In the genomic region with DNA sequence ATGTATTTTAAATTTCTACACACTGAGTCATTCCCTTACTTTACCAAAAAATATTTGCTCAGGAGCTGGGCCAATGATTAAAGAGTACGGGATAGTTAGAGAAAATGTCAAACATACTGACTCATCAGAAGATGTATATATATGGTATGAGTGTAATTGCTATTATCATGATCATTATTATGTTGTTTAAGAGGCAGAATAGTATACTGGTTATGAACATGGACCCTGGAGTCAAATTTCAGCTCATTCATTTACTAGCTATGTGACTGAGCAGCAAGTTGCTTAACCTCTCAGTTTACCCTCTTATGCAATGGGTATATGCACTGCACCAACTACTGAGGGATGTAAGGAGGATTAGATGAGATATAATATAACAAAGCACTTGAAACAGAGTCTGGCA, we compare ENCODE assay signal across 2 cellular contexts.
A peak's percentile ranks its signal among the peaks of the same experiment; 100 is the strongest.
TF ChIP-seq lines count a peak whose summit lies in the region.

No MANE protein-coding gene starts in this region.

TF ChIP-seq in SK-N-SH, 30 proteins besides CTCF, POLR2A, EP300 and RAD21 (continued from another document):
- peak; percentile 60; the same call in 1 of the 2 replicates for TF ChIP-seq RXRA (IDR thresholded peaks at IDR 0.05; ENCODE audit: borderline replicate concordance, low read depth)
- TF ChIP-seq, protein P1, sequence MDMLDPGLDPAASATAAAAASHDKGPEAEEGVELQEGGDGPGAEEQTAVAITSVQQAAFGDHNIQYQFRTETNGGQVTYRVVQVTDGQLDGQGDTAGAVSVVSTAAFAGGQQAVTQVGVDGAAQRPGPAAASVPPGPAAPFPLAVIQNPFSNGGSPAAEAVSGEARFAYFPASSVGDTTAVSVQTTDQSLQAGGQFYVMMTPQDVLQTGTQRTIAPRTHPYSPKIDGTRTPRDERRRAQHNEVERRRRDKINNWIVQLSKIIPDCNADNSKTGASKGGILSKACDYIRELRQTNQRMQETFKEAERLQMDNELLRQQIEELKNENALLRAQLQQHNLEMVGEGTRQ (IDR thresholded peaks at IDR 0.05; ENCODE audit: borderline replicate concordance, low read depth, low read length) = no peak
- peak; percentile 74 for TF ChIP-seq NFIC (IDR thresholded peaks at IDR 0.05; ENCODE audit: borderline replicate concordance)
- no peak; the same call in 1 of the 2 replicates for TF ChIP-seq FOXM1 (IDR thresholded peaks at IDR 0.05; ENCODE audit: low read depth)
- no peak for TF ChIP-seq SMC3 (IDR thresholded peaks at IDR 0.05; ENCODE audit: low read depth, low read length)
- no peak; the same call in 1 of the 2 replicates for TF ChIP-seq MEF2A (IDR thresholded peaks at IDR 0.05; ENCODE audit: borderline replicate concordance, low read depth)
- TF ChIP-seq POLR2AphosphoS5 (IDR thresholded peaks at IDR 0.05; ENCODE audit: low read depth, low read length) = peak; percentile 27; the same call in 1 of the 2 replicates
- no peak for TF ChIP-seq FOXJ3 (CRISPR knock-in tag; IDR thresholded peaks at IDR 0.05)
- no peak for TF ChIP-seq MXI1 (IDR thresholded peaks at IDR 0.05; ENCODE audit: low read depth, low read length)
- TF ChIP-seq YY1 (IDR thresholded peaks at IDR 0.05; ENCODE audit: low read depth) = peak; percentile 47; the same call in 1 of the 2 replicates
- peak; percentile 93 for TF ChIP-seq JUND (IDR thresholded peaks at IDR 0.05)
- TF ChIP-seq, protein P2, sequence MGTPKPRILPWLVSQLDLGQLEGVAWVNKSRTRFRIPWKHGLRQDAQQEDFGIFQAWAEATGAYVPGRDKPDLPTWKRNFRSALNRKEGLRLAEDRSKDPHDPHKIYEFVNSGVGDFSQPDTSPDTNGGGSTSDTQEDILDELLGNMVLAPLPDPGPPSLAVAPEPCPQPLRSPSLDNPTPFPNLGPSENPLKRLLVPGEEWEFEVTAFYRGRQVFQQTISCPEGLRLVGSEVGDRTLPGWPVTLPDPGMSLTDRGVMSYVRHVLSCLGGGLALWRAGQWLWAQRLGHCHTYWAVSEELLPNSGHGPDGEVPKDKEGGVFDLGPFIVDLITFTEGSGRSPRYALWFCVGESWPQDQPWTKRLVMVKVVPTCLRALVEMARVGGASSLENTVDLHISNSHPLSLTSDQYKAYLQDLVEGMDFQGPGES (IDR thresholded peaks at IDR 0.05; ENCODE audit: low read depth, low read length) = no peak
- TF ChIP-seq GATA2 (CRISPR knock-in tag; IDR thresholded peaks at IDR 0.05) = no peak
- TF ChIP-seq, protein P3, sequence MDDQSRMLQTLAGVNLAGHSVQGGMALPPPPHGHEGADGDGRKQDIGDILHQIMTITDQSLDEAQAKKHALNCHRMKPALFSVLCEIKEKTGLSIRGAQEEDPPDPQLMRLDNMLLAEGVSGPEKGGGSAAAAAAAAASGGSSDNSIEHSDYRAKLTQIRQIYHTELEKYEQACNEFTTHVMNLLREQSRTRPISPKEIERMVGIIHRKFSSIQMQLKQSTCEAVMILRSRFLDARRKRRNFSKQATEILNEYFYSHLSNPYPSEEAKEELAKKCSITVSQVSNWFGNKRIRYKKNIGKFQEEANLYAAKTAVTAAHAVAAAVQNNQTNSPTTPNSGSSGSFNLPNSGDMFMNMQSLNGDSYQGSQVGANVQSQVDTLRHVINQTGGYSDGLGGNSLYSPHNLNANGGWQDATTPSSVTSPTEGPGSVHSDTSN (IDR thresholded peaks at IDR 0.05) = peak; percentile 72
- TF ChIP-seq, protein P4, sequence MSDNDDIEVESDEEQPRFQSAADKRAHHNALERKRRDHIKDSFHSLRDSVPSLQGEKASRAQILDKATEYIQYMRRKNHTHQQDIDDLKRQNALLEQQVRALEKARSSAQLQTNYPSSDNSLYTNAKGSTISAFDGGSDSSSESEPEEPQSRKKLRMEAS (IDR thresholded peaks at IDR 0.05; ENCODE audit: low read depth) = peak; percentile 57
- peak; percentile 61; the same call in 1 of the 2 replicates for TF ChIP-seq RCOR1 (IDR thresholded peaks at IDR 0.05; ENCODE audit: low read length)
- TF ChIP-seq GABPA (IDR thresholded peaks at IDR 0.05; ENCODE audit: low read depth) = no peak
- TF ChIP-seq, protein P5, sequence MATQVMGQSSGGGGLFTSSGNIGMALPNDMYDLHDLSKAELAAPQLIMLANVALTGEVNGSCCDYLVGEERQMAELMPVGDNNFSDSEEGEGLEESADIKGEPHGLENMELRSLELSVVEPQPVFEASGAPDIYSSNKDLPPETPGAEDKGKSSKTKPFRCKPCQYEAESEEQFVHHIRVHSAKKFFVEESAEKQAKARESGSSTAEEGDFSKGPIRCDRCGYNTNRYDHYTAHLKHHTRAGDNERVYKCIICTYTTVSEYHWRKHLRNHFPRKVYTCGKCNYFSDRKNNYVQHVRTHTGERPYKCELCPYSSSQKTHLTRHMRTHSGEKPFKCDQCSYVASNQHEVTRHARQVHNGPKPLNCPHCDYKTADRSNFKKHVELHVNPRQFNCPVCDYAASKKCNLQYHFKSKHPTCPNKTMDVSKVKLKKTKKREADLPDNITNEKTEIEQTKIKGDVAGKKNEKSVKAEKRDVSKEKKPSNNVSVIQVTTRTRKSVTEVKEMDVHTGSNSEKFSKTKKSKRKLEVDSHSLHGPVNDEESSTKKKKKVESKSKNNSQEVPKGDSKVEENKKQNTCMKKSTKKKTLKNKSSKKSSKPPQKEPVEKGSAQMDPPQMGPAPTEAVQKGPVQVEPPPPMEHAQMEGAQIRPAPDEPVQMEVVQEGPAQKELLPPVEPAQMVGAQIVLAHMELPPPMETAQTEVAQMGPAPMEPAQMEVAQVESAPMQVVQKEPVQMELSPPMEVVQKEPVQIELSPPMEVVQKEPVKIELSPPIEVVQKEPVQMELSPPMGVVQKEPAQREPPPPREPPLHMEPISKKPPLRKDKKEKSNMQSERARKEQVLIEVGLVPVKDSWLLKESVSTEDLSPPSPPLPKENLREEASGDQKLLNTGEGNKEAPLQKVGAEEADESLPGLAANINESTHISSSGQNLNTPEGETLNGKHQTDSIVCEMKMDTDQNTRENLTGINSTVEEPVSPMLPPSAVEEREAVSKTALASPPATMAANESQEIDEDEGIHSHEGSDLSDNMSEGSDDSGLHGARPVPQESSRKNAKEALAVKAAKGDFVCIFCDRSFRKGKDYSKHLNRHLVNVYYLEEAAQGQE (IDR thresholded peaks at IDR 0.05; ENCODE audit: low read depth, low read length) = no peak
- TF ChIP-seq FOSL2 (IDR thresholded peaks at IDR 0.05; ENCODE audit: borderline replicate concordance, low read depth) = peak; percentile 91
- TF ChIP-seq ELF1 (IDR thresholded peaks at IDR 0.05) = no peak
TF ChIP-seq in SK-N-SH: peak in this region for 11.

TF ChIP-seq in GM23338, 12 proteins besides CTCF, POLR2A, EP300 and RAD21:
- TF ChIP-seq, protein P5 (IDR thresholded peaks at IDR 0.05; ENCODE audit: unreplicated experiment) = no peak
- TF ChIP-seq, protein P6, sequence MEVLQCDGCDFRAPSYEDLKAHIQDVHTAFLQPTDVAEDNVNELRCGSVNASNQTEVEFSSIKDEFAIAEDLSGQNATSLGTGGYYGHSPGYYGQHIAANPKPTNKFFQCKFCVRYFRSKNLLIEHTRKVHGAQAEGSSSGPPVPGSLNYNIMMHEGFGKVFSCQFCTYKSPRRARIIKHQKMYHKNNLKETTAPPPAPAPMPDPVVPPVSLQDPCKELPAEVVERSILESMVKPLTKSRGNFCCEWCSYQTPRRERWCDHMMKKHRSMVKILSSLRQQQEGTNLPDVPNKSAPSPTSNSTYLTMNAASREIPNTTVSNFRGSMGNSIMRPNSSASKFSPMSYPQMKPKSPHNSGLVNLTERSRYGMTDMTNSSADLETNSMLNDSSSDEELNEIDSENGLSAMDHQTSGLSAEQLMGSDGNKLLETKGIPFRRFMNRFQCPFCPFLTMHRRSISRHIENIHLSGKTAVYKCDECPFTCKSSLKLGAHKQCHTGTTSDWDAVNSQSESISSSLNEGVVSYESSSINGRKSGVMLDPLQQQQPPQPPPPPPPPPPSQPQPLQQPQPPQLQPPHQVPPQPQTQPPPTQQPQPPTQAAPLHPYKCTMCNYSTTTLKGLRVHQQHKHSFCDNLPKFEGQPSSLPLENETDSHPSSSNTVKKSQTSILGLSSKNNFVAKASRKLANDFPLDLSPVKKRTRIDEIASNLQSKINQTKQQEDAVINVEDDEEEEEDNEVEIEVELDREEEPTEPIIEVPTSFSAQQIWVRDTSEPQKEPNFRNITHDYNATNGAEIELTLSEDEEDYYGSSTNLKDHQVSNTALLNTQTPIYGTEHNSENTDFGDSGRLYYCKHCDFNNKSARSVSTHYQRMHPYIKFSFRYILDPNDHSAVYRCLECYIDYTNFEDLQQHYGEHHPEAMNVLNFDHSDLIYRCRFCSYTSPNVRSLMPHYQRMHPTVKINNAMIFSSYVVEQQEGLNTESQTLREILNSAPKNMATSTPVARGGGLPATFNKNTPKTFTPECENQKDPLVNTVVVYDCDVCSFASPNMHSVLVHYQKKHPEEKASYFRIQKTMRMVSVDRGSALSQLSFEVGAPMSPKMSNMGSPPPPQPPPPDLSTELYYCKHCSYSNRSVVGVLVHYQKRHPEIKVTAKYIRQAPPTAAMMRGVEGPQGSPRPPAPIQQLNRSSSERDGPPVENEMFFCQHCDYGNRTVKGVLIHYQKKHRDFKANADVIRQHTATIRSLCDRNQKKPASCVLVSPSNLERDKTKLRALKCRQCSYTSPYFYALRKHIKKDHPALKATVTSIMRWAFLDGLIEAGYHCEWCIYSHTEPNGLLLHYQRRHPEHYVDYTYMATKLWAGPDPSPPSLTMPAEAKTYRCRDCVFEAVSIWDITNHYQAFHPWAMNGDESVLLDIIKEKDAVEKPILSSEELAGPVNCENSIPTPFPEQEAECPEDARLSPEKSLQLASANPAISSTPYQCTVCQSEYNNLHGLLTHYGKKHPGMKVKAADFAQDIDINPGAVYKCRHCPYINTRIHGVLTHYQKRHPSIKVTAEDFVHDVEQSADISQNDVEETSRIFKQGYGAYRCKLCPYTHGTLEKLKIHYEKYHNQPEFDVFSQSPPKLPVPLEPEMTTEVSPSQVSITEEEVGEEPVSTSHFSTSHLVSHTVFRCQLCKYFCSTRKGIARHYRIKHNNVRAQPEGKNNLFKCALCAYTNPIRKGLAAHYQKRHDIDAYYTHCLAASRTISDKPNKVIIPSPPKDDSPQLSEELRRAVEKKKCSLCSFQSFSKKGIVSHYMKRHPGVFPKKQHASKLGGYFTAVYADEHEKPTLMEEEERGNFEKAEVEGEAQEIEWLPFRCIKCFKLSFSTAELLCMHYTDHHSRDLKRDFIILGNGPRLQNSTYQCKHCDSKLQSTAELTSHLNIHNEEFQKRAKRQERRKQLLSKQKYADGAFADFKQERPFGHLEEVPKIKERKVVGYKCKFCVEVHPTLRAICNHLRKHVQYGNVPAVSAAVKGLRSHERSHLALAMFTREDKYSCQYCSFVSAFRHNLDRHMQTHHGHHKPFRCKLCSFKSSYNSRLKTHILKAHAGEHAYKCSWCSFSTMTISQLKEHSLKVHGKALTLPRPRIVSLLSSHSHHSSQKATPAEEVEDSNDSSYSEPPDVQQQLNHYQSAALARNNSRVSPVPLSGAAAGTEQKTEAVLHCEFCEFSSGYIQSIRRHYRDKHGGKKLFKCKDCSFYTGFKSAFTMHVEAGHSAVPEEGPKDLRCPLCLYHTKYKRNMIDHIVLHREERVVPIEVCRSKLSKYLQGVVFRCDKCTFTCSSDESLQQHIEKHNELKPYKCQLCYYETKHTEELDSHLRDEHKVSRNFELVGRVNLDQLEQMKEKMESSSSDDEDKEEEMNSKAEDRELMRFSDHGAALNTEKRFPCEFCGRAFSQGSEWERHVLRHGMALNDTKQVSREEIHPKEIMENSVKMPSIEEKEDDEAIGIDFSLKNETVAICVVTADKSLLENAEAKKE (CRISPR knock-in tag; IDR thresholded peaks at IDR 0.05) = no peak
- TF ChIP-seq POLR2AphosphoS5 (IDR thresholded peaks at IDR 0.05; ENCODE audit: low read depth) = no peak
- TF ChIP-seq ZNF331 (CRISPR knock-in tag; IDR thresholded peaks at IDR 0.05; ENCODE audit: low read depth) = no peak
- TF ChIP-seq JUNB (IDR thresholded peaks at IDR 0.05; ENCODE audit: unreplicated experiment) = no peak
- TF ChIP-seq, protein P7, sequence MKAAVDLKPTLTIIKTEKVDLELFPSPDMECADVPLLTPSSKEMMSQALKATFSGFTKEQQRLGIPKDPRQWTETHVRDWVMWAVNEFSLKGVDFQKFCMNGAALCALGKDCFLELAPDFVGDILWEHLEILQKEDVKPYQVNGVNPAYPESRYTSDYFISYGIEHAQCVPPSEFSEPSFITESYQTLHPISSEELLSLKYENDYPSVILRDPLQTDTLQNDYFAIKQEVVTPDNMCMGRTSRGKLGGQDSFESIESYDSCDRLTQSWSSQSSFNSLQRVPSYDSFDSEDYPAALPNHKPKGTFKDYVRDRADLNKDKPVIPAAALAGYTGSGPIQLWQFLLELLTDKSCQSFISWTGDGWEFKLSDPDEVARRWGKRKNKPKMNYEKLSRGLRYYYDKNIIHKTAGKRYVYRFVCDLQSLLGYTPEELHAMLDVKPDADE (IDR thresholded peaks at IDR 0.05) = no peak
- TF ChIP-seq CREB1 (CRISPR knock-in tag; IDR thresholded peaks at IDR 0.05; ENCODE audit: low read depth) = no peak
- TF ChIP-seq NANOG (IDR thresholded peaks at IDR 0.05; ENCODE audit: borderline replicate concordance) = no peak
- TF ChIP-seq ZNF114 (CRISPR knock-in tag; IDR thresholded peaks at IDR 0.05) = no peak
- TF ChIP-seq EZH2 (IDR thresholded peaks at IDR 0.05; ENCODE audit: low read depth, unreplicated experiment) = no peak
- no peak for TF ChIP-seq STAT1 (IDR thresholded peaks at IDR 0.05; ENCODE audit: unreplicated experiment)
- TF ChIP-seq EZH2phosphoT487 (IDR thresholded peaks at IDR 0.05; ENCODE audit: unreplicated experiment) = no peak
